Comparison of ENCODE assay signal across 14 cellular contexts in the genomic region with DNA sequence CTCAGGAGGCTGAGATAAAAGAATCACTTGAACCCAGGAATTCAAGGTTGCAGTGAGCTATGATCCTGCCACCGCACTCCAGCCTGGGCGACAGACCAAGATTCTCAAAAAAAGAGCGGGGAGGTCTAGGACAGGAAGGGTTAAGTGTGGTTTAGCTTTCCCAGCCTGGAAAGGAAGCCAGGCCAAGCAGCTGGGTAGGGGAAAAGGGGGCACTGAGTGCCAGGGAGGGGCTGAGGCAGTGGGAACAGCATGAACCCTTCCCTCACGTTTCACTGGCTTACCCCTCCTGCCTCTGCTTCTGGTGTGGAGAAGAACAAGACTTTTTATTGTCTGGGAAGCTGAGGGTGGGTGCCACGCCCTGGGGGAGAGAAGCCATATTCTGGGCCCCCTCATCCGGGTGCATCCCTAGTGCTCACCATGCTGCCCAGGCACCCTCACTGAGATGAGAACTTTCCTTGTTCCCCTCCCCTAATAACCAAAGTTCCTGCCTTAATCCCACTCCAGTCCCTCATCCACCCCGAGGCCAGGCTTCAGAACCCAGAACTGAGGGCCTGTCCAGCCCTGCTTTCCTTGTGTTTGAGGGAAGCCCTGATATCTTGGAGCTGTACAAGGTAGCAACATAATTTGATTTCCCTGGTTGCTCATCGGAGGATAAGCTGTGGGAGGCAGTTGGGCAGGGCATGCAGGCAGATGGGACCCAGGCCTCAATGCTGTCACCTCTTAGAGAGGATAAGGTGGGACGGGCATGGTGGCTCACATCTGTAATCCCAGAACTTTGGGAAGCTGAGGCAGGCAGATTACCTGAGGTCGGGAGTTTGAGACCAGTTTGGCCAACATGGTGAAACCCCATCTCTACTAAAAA. TPM values are rescaled to one million over a fixed set of nuclear protein-coding genes. Genes with fewer than 3 reads are reported as not detected.
DNase-seq lines count a peak whose midpoint lies in the region; TF ChIP-seq lines count a peak whose summit lies in the region.
"Had no signal": no experiment of that assay in that cellular context is flagged by ENCODE, and none has a peak within 500 bp of the region (broad histone marks: within the 10 kb centered on the region; RNA-seq: fewer than 3 reads in every experiment).

No MANE protein-coding gene starts in this region.

- H3K18ac ChIP-seq in mesendoderm (ENCODE audit: low read length), result no peak overlapping the region

- peak overlapping the region; percentile 34 for H2AK5ac ChIP-seq in mesendoderm (ENCODE audit: low read length)

- intact Hi-C loops in activated CD4-positive, alpha-beta T cell treated with anti-CD3 and anti-CD28 coated beads, Interleukin-2, amount 10 ng/mL, durations not matched to agents 24 days and 14 days (cut with micrococcal nuclease), result loop anchor here (5.0 kb wide), 1 partner anchor 390 kb away; a partner anchor contains a TSS

- H3K4me2 ChIP-seq in mesendoderm (ENCODE audit: low read length), result no peak overlapping the region

- H3K4me3 ChIP-seq in mesendoderm (ENCODE audit: low read length) (no peak overlapping the region), suprapubic skin (no peak overlapping the region)

- H3K27ac ChIP-seq in mesendoderm (ENCODE audit: low read depth, low read length), result no peak overlapping the region
- peak overlapping the region; percentile 100 for H3K27ac ChIP-seq in suprapubic skin
- H3K27ac ChIP-seq: 22Rv1 had no signal

- no peak overlapping the region for H3K4ac ChIP-seq in mesendoderm (ENCODE audit: low read depth, low read length)

- H2BK5ac ChIP-seq in mesendoderm (ENCODE audit: low read length), result no peak overlapping the region

- no peak overlapping the region for H4K8ac ChIP-seq in mesendoderm (ENCODE audit: low read depth, low read length)

- TF ChIP-seq CTCF in suprapubic skin (IDR thresholded peaks at IDR 0.05) (no peak), endothelial cell (IDR thresholded peaks at IDR 0.05; ENCODE audit: unreplicated experiment) (no peak)

- H3K36me3 ChIP-seq in mesendoderm (ENCODE audit: control insufficient read depth, insufficient read depth, low read length) (no peaks in the 10 kb centered on the region), suprapubic skin (no peaks in the 10 kb centered on the region)

- H3K27ac Mint-ChIP-seq in activated CD4-positive, alpha-beta T cell treated with anti-CD3 and anti-CD28 coated beads, Interleukin-2, amount 10 ng/mL, durations not matched to agents 24 days and 14 days, result peak overlapping the region; percentile 37
- no peak overlapping the region for H3K27ac Mint-ChIP-seq in endothelial cell (ENCODE audit: unreplicated experiment)

- no peak for TF ChIP-seq EP300 in suprapubic skin (IDR thresholded peaks at IDR 0.05)

- no peaks in the 10 kb centered on the region for H3K9me3 Mint-ChIP-seq in activated CD4-positive, alpha-beta T cell treated with anti-CD3 and anti-CD28 coated beads, Interleukin-2, amount 10 ng/mL, durations not matched to agents 24 days and 14 days
- no peaks in the 10 kb centered on the region for H3K9me3 Mint-ChIP-seq in endothelial cell (ENCODE audit: unreplicated experiment)

- H2BK120ac ChIP-seq in mesendoderm (ENCODE audit: low read depth, low read length), result no peak overlapping the region

- H3K27me3 Mint-ChIP-seq in activated CD4-positive, alpha-beta T cell treated with anti-CD3 and anti-CD28 coated beads, Interleukin-2, amount 10 ng/mL, durations not matched to agents 24 days and 14 days, result peaks cover 48% of the 10 kb centered on the region
- H3K27me3 Mint-ChIP-seq in endothelial cell (ENCODE audit: unreplicated experiment), result peaks cover 14% of the 10 kb centered on the region

- H3K23ac ChIP-seq in mesendoderm (ENCODE audit: low read length), result peak overlapping the region; percentile 6

- no peak overlapping the region for H2BK15ac ChIP-seq in mesendoderm (replicated peaks; ENCODE audit: low read depth)

- no peak overlapping the region for H4K5ac ChIP-seq in mesendoderm (ENCODE audit: low read length)

- peaks cover under 1% of the 10 kb centered on the region for H3K4me1 ChIP-seq in mesendoderm (ENCODE audit: control insufficient read depth, low read depth, low read length)
- H3K4me1 ChIP-seq in suprapubic skin, result peaks cover 49% of the 10 kb centered on the region

- peaks cover 2% of the 10 kb centered on the region for H3K79me1 ChIP-seq in mesendoderm (ENCODE audit: low read length)

- no peak overlapping the region for H3K9ac ChIP-seq in mesendoderm (ENCODE audit: low read length)

- TF ChIP-seq POLR2A in suprapubic skin (IDR thresholded peaks at IDR 0.05), result no peak

- no peak overlapping the region for H3K4me3 Mint-ChIP-seq in activated CD4-positive, alpha-beta T cell treated with anti-CD3 and anti-CD28 coated beads, Interleukin-2, amount 10 ng/mL, durations not matched to agents 24 days and 14 days
- no peak overlapping the region for H3K4me3 Mint-ChIP-seq in endothelial cell (ENCODE audit: unreplicated experiment)

- no peak for DNase-seq in activated CD4-positive, alpha-beta T cell treated with anti-CD3 and anti-CD28 coated beads, Interleukin-2, amount 10 ng/mL, durations not matched to agents 24 days and 14 days
- DNase-seq in activated CD4-positive, alpha-beta T cell treated with anti-CD3 and anti-CD28 coated beads, Interleukin-2, amount 50 U/mL, for 1 hour, result no peak
- DNase-seq in astrocyte of the hippocampus (ENCODE audit: low read depth, low spot score) (peak; percentile 51), mesendoderm (no peak), suprapubic skin (ENCODE audit: low spot score in 2 of 2) (no peak), SHP77 (lab: John Stamatoyannopoulos, UW) (no peak), endothelial cell (ENCODE audit: low spot score) (no peak)
- no peak for DNase-seq in activated effector memory CD4-positive, alpha-beta T cell treated with Interleukin-2 at 50 U/mL for 16 hours
- DNase-seq: DMS79, NCI-H1048, NCI-H526 treated with DMSO at 0.1 percent for 48 hours, occipital lobe had no signal

- H3K4me1 Mint-ChIP-seq in activated CD4-positive, alpha-beta T cell treated with anti-CD3 and anti-CD28 coated beads, Interleukin-2, amount 10 ng/mL, durations not matched to agents 24 days and 14 days, result peaks cover 31% of the 10 kb centered on the region
- H3K4me1 Mint-ChIP-seq in endothelial cell (ENCODE audit: unreplicated experiment), result peaks cover 17% of the 10 kb centered on the region

- H3K56ac ChIP-seq in mesendoderm (ENCODE audit: low read length), result no peak overlapping the region

- no peaks in the 10 kb centered on the region for H3K9me3 ChIP-seq in suprapubic skin

- H3K36me3 Mint-ChIP-seq in activated CD4-positive, alpha-beta T cell treated with anti-CD3 and anti-CD28 coated beads, Interleukin-2, amount 10 ng/mL, durations not matched to agents 24 days and 14 days (ENCODE audit: low read depth), result peaks cover 4% of the 10 kb centered on the region
- H3K36me3 Mint-ChIP-seq in endothelial cell (ENCODE audit: low read depth, unreplicated experiment), result no peaks in the 10 kb centered on the region

- H3K27me3 ChIP-seq in mesendoderm (ENCODE audit: insufficient read depth, low read length, poor library complexity) (no peaks in the 10 kb centered on the region), suprapubic skin (no peaks in the 10 kb centered on the region)

- H3K79me2 ChIP-seq in mesendoderm (ENCODE audit: control insufficient read depth, insufficient read depth, low read length), result peaks cover 4% of the 10 kb centered on the region

- no CpG with 5 or more reads among the region's 10 CpGs for WGBS in mesendoderm (ENCODE audit: extremely low coverage, insufficient coverage, low lambda C conversion rate)
- 62% methylated on average over 10 of the region's 10 CpGs for WGBS in suprapubic skin

RNA-seq across cellular contexts. Expression of a gene that starts 2.0 kb away (rescaled TPM):
- 105 and 110 TPM in 2 replicates for total RNA-seq in activated CD4-positive, alpha-beta T cell treated with anti-CD3 and anti-CD28 coated beads, Interleukin-2, amount 10 ng/mL, durations not matched to agents 24 days and 14 days
- polyA plus RNA-seq in mesendoderm (2013, experiment 1 of 2), result 59.4 TPM
- 59.0 TPM for polyA plus RNA-seq in mesendoderm (2013, experiment 2 of 2)
- total RNA-seq in suprapubic skin (100 to 1,000 TPM; 574 to 977 (median 714) TPM), endothelial cell (ENCODE audit: unreplicated experiment) (35.8 TPM)

RNA-seq across cellular contexts. Expression of a gene that starts 30.2 kb away (rescaled TPM):
- total RNA-seq in activated CD4-positive, alpha-beta T cell treated with anti-CD3 and anti-CD28 coated beads, Interleukin-2, amount 10 ng/mL, durations not matched to agents 24 days and 14 days, result 0.24 and 0.84 TPM in 2 replicates
- 44.2 TPM for polyA plus RNA-seq in mesendoderm (2013, experiment 1 of 2)
- polyA plus RNA-seq in mesendoderm (2013, experiment 2 of 2), result 43.0 TPM
- total RNA-seq in suprapubic skin, result 1 to 10 TPM in 2 of 4 donors, under 1 TPM in 2; 0.42 to 2.7 (median 1.0) TPM
- total RNA-seq in endothelial cell (ENCODE audit: unreplicated experiment), result 63.9 TPM
- total RNA-seq: T-helper 1 cell treated with Interleukin-12 subunit alpha and Interleukin-12 subunit beta and Interleukin-4 antibody, amounts not matched to agents 30 ng/mL and 1 ng/mL, for 36 hours had no signal

RNA-seq across cellular contexts. Expression of a gene that starts 40.9 kb away (rescaled TPM):
- 12.1 and 12.7 TPM in 2 replicates for total RNA-seq in activated CD4-positive, alpha-beta T cell treated with anti-CD3 and anti-CD28 coated beads, Interleukin-2, amount 10 ng/mL, durations not matched to agents 24 days and 14 days
- 1.3 TPM for polyA plus RNA-seq in mesendoderm (2013, experiment 1 of 2)
- polyA plus RNA-seq in mesendoderm (2013, experiment 2 of 2), result 1.1 TPM
- total RNA-seq in suprapubic skin (10 to 100 TPM; 43.8 to 61.2 (median 50.2) TPM), endothelial cell (ENCODE audit: unreplicated experiment) (2.2 TPM)

RNA-seq across cellular contexts. Expression of a gene that starts 51.5 kb away (rescaled TPM):
- not detected in 2 replicates for total RNA-seq in activated CD4-positive, alpha-beta T cell treated with anti-CD3 and anti-CD28 coated beads, Interleukin-2, amount 10 ng/mL, durations not matched to agents 24 days and 14 days
- polyA plus RNA-seq in mesendoderm (2013, experiment 1 of 2), result 49.9 TPM
- polyA plus RNA-seq in mesendoderm (2013, experiment 2 of 2), result 48.3 TPM
- total RNA-seq in suprapubic skin (100 to 1,000 TPM; 150 to 284 (median 205) TPM), endothelial cell (ENCODE audit: unreplicated experiment) (1.6 TPM)
- total RNA-seq: occipital lobe; T-helper 1 cell treated with Interleukin-12 subunit alpha and Interleukin-12 subunit beta and Interleukin-4 antibody, amounts not matched to agents 30 ng/mL and 1 ng/mL, for 36 hours had no signal

RNA-seq across cellular contexts. Expression of a gene that starts 57.9 kb away (rescaled TPM):
- 69.9 and 73.0 TPM in 2 replicates for total RNA-seq in activated CD4-positive, alpha-beta T cell treated with anti-CD3 and anti-CD28 coated beads, Interleukin-2, amount 10 ng/mL, durations not matched to agents 24 days and 14 days
- polyA plus RNA-seq in mesendoderm (2013, experiment 1 of 2), result 58.6 TPM
- 51.9 TPM for polyA plus RNA-seq in mesendoderm (2013, experiment 2 of 2)
- total RNA-seq in suprapubic skin (10 to 100 TPM; 27.3 to 66.6 (median 57.7) TPM), endothelial cell (ENCODE audit: unreplicated experiment) (82.4 TPM)

Comparison
In these comparisons a context has a peak if more than half of its experiments do, and no peak if none do; other contexts are left out.
1. RNA of a gene that starts 30.2 kb away (total RNA-seq): 63.9 TPM in endothelial cell (single experiment); 0.42 to 2.7 TPM in suprapubic skin and 0.24 to 0.84 TPM in activated CD4-positive, alpha-beta T cell treated with anti-CD3 and anti-CD28 coated beads, Interleukin-2, amount 10 ng/mL, durations not matched to agents 24 days and 14 days; every median in the first group is over 10 times any median in the second.